Comparison of ENCODE assay signal across 1 cellular context in the genomic region with DNA sequence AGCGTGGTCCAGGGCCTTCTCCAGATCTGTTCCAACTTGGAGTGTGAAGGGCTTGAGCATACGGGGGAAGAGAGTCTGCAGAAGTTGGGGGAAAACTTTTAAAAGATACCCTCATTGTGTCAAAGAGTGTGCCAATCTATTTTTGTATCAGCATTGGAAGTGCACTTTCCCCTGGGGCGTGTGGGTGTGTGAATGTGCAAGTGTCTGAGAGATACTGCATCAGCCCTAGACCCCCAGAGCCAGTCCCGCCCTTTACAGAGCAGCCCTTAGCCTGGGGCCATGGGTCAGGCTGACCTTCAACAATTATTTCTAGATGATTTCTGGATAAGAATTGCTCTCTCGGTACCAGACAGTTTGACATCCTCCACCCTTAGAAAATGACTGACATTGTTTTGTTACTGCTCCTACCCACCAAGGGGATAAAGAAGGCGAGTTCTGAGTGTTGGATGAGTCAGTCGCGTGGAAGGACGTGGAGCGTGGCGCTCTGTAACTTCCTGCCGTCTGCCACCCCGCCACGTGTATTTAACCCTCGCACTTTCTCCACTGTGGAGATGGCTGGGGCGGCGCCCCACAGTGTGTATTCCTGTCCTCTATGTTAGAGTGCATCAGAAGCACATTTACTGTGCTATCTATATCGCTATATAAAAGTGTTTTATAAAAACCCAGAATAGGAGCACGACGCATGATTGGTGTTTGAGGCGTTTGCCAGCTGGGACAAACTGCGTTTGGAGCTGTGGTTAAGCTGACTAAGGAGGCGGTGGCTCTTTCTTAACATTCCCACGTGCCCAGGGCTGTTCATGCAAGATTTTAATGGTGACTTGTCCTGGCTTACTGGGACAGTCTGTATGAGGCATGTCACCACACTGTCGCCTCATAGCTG.
TF ChIP-seq lines count a peak whose summit lies in the region.

No MANE protein-coding gene starts in this region.

TF ChIP-seq in GM23338, 12 proteins besides CTCF, POLR2A, EP300 and RAD21 (continued from another document):
- no peak for TF ChIP-seq STAT1 (IDR thresholded peaks at IDR 0.05; ENCODE audit: unreplicated experiment)
- no peak for TF ChIP-seq POLR2AphosphoS5 (IDR thresholded peaks at IDR 0.05; ENCODE audit: low read depth)
- TF ChIP-seq, protein P1, sequence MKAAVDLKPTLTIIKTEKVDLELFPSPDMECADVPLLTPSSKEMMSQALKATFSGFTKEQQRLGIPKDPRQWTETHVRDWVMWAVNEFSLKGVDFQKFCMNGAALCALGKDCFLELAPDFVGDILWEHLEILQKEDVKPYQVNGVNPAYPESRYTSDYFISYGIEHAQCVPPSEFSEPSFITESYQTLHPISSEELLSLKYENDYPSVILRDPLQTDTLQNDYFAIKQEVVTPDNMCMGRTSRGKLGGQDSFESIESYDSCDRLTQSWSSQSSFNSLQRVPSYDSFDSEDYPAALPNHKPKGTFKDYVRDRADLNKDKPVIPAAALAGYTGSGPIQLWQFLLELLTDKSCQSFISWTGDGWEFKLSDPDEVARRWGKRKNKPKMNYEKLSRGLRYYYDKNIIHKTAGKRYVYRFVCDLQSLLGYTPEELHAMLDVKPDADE (IDR thresholded peaks at IDR 0.05): no peak
TF ChIP-seq in GM23338: peak in this region for 0.
